1 cellular context compared by ENCODE assay signal in genomic region chr19:17950310-17951150, GRCh38.
A peak's percentile ranks its signal among the peaks of the same experiment; 100 is the strongest.
TF ChIP-seq lines count a peak whose summit lies in the region.

No MANE protein-coding gene starts in this region.

TF ChIP-seq in GM12878, 131 proteins besides CTCF, POLR2A, EP300 and RAD21 (continued from another document):
- TF ChIP-seq ZBTB33 (IDR thresholded peaks at IDR 0.05) (no peak), IKZF2 (IDR thresholded peaks at IDR 0.05) (peak; percentile 60 to 80; a peak in 3 of 4 replicates), PKNOX1 (IDR thresholded peaks at IDR 0.05) (0 out of 2 replicates have a peak, but pooled peaks have one; percentile 25), STAT3 (IDR thresholded peaks at IDR 0.05; ENCODE audit: low read depth, low read length) (no peak), NBN (IDR thresholded peaks at IDR 0.05) (peak; percentile 82; the same call in 1 of the 2 replicates), KAT2A (conservative IDR thresholded peaks at IDR 0.05; ENCODE audit: control insufficient read depth, low read depth, low read length) (no peak), ATF7 (IDR thresholded peaks at IDR 0.05; ENCODE audit: low read depth) (peak; percentile 74), IKZF1 (conservative IDR thresholded peaks at IDR 0.05) (peak; percentile 62; the same call in 1 of the 2 replicates), LARP7 (IDR thresholded peaks at IDR 0.05) (0 out of 2 replicates have a peak, but pooled peaks have one; percentile 55), RUNX3 (IDR thresholded peaks at IDR 0.05; ENCODE audit: low read length) (peak; percentile 62; the same call in 1 of the 2 replicates), E2F4 (IDR thresholded peaks at IDR 0.05; ENCODE audit: low read depth, low read length) (no peak), EED (IDR thresholded peaks at IDR 0.05; ENCODE audit: low read depth) (0 out of 2 replicates have a peak, but pooled peaks have one; percentile 12), BCL3 (IDR thresholded peaks at IDR 0.05; ENCODE audit: borderline replicate concordance, insufficient read depth, low read depth, low read length, poor library complexity, severe bottlenecking) (no peak), EGR1 (IDR thresholded peaks at IDR 0.05; ENCODE audit: borderline replicate concordance in 1 of 2, low read depth in 2 of 2, low read length in 2 of 2) (peak in 1 of 2 experiments; percentile 68; a peak in 2 of 3 replicates), MTA2 (IDR thresholded peaks at IDR 0.05; ENCODE audit: low read depth) (peak; percentile 73), NR2C2 (IDR thresholded peaks at IDR 0.05; ENCODE audit: borderline replicate concordance, control insufficient read depth, insufficient read length, low read depth) (no peak), KLF5 (IDR thresholded peaks at IDR 0.05; ENCODE audit: partially characterized antibody) (no peak), MYB (IDR thresholded peaks at IDR 0.05; ENCODE audit: borderline replicate concordance, low read depth, low read length) (no peak), NFIC (IDR thresholded peaks at IDR 0.05; ENCODE audit: low read depth, low read length) (no peak), MEF2B (IDR thresholded peaks at IDR 0.05; ENCODE audit: partially characterized antibody, poor library complexity, severe bottlenecking) (no peak), PAX5 (IDR thresholded peaks at IDR 0.05; ENCODE audit: borderline replicate concordance, low read depth, low read length) (peak; percentile 5; the same call in 1 of the 2 replicates), BHLHE40 (IDR thresholded peaks at IDR 0.05; ENCODE audit: borderline replicate concordance in 1 of 2, low read depth in 2 of 2, low read length in 1 of 2) (peak; percentile 27 to 73; a peak in 3 of 4 replicates), SP1 (IDR thresholded peaks at IDR 0.05; ENCODE audit: low read depth, low read length) (no peak), GATAD2B (conservative IDR thresholded peaks at IDR 0.05; ENCODE audit: low read depth) (peak; percentile 62; the same call in 1 of the 2 replicates), ZSCAN29 (IDR thresholded peaks at IDR 0.05) (no peak), BACH1 (IDR thresholded peaks at IDR 0.05; ENCODE audit: borderline replicate concordance) (peak; percentile 89; the same call in 1 of the 2 replicates), HDGF (IDR thresholded peaks at IDR 0.05) (peak; percentile 59; the same call in 1 of the 2 replicates), IRF3 (IDR thresholded peaks at IDR 0.05) (no peak), ATF2 (IDR thresholded peaks at IDR 0.05; ENCODE audit: low read length) (no peak), JUND (IDR thresholded peaks at IDR 0.05; ENCODE audit: low read depth, low read length) (no peak), NR2C1 (IDR thresholded peaks at IDR 0.05) (no peak), RCOR1 (conservative IDR thresholded peaks at IDR 0.05; ENCODE audit: low read depth, low read length) (no peak), SMC3 (IDR thresholded peaks at IDR 0.05; ENCODE audit: borderline replicate concordance, low read length) (no peak; the same call in 1 of the 2 replicates), MXI1 (IDR thresholded peaks at IDR 0.05; ENCODE audit: low read depth, low read length) (no peak), TCF3 (IDR thresholded peaks at IDR 0.05; ENCODE audit: borderline replicate concordance, insufficient read depth, low read depth, low read length) (no peak), KDM1A (IDR thresholded peaks at IDR 0.05; ENCODE audit: borderline replicate concordance) (no peak), BCL11A (IDR thresholded peaks at IDR 0.05; ENCODE audit: low read depth, low read length) (no peak), CHD2 (IDR thresholded peaks at IDR 0.05; ENCODE audit: borderline replicate concordance, low read depth, low read length) (peak; percentile 31; the same call in 1 of the 2 replicates), RELB (IDR thresholded peaks at IDR 0.05; ENCODE audit: low read depth) (peak; percentile 68; the same call in 1 of the 2 replicates), CHD4 (IDR thresholded peaks at IDR 0.05) (no peak), SKIL (IDR thresholded peaks at IDR 0.05; ENCODE audit: low read depth, poor library complexity, severe bottlenecking) (peak; percentile 30), NR2F1 (conservative IDR thresholded peaks at IDR 0.05) (peak; percentile 55; the same call in 1 of the 2 replicates), ZNF207 (IDR thresholded peaks at IDR 0.05; ENCODE audit: borderline replicate concordance) (no peak)
